In the genomic region with DNA sequence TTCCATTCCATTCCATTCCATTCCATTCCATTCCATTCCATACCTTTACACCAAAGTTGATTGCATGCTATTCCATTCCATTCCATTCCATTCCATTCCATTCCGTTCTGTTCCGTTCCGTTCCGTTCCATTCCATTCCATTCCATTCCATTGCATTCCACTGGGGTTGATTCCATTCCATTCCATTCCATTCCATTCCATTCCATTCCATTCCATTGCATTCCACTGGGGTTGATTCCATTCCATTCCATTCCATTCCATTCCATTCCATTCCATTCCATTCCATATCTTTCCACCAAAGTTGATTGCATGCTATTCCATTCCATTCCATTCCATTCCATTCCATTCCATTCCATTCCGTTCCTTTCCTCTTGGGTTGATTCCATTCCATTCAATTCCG, we compare ENCODE assay signal across 6 cellular contexts.
DNase-seq lines count a peak whose midpoint lies in the region; ATAC-seq, FAIRE-seq and TF ChIP-seq lines count a peak whose summit lies in the region.
"Not testable (repeated sequence)": the region's sequence is repeated elsewhere in the genome, so short reads cannot be mapped to it uniquely, and the experiment has no call there.

No MANE protein-coding gene starts in this region.

- not testable (repeated sequence) for H2BK15ac ChIP-seq in mesendoderm (replicated peaks; ENCODE audit: low read depth)

- CTCF ChIA-PET in endothelial cell of umbilical vein (lab: Charles Lee): not testable (repeated sequence)

- H2AK5ac ChIP-seq in mesendoderm (ENCODE audit: low read length): not testable (repeated sequence)

- not testable (repeated sequence) for H3K4ac ChIP-seq in mesendoderm (ENCODE audit: low read depth, low read length)

- dilution Hi-C loops in endothelial cell of umbilical vein (cut with MboI; ENCODE audit: extremely low pct_ligation_motif_present, low sequenced_read_pairs): not testable (repeated sequence)

- H2AFZ ChIP-seq in endothelial cell of umbilical vein (ENCODE audit: low read depth, low read length): not testable (repeated sequence)

- not testable (repeated sequence) for H3K79me1 ChIP-seq in mesendoderm (ENCODE audit: low read length)

- not testable (repeated sequence) for H4K5ac ChIP-seq in mesendoderm (ENCODE audit: low read length)

- TF ChIP-seq POLR2A in endothelial cell of umbilical vein (IDR thresholded peaks at IDR 0.05; ENCODE audit: low read depth, low read length): not testable (repeated sequence)

- H2BK5ac ChIP-seq in mesendoderm (ENCODE audit: low read length): not testable (repeated sequence)

- H3K4me1 ChIP-seq in endothelial cell of umbilical vein (ENCODE audit: control insufficient read depth, extremely low read depth, insufficient read depth, low read length); heart right ventricle; mesendoderm (ENCODE audit: control insufficient read depth, low read depth, low read length); psoas muscle; upper lobe of right lung: not testable (repeated sequence)

- H3K36me3 ChIP-seq in endothelial cell of umbilical vein (ENCODE audit: control insufficient read depth in 2 of 2, extremely low read depth in 1 of 2, insufficient read depth in 2 of 2, low read length in 2 of 2); heart right ventricle; mesendoderm (ENCODE audit: control insufficient read depth, insufficient read depth, low read length); psoas muscle (ENCODE audit: insufficient read depth in 1 of 2, low read depth in 1 of 2); upper lobe of right lung: not testable (repeated sequence)

- not testable (repeated sequence) for H3K4me3 ChIP-seq in endothelial cell of umbilical vein (replicated peaks in 1 of 3; ENCODE audit: insufficient read depth in 1 of 3, low read depth in 1 of 3, low read length in 3 of 3); heart right ventricle; mesendoderm (ENCODE audit: low read length); psoas muscle; upper lobe of right lung

- not testable (repeated sequence) for H3K79me2 ChIP-seq in endothelial cell of umbilical vein (ENCODE audit: control insufficient read depth, insufficient read depth, low read length); mesendoderm (ENCODE audit: control insufficient read depth, insufficient read depth, low read length)

- H3K9ac ChIP-seq in endothelial cell of umbilical vein (replicated peaks; ENCODE audit: extremely low read depth, insufficient read depth, low read length); mesendoderm (ENCODE audit: low read length): not testable (repeated sequence)

- not testable (repeated sequence) for TF ChIP-seq CTCF in endothelial cell of umbilical vein (IDR thresholded peaks at IDR 0.05; ENCODE audit: extremely low read depth in 1 of 2, insufficient read depth in 1 of 2, low read depth in 1 of 2, low read length in 2 of 2); heart right ventricle (IDR thresholded peaks at IDR 0.05); psoas muscle (IDR thresholded peaks at IDR 0.05); upper lobe of right lung (IDR thresholded peaks at IDR 0.05)

- not testable (repeated sequence) for H3K18ac ChIP-seq in mesendoderm (ENCODE audit: low read length)

- H3K4me2 ChIP-seq in endothelial cell of umbilical vein (ENCODE audit: insufficient read depth, low read length); mesendoderm (ENCODE audit: low read length): not testable (repeated sequence)

- FAIRE-seq in endothelial cell of umbilical vein (lab: Jason Lieb, UNC): not testable (repeated sequence)

- ATAC-seq in heart right ventricle: peak in 5 of 8 donors; percentile 25 to 67 (median 36)
- ATAC-seq in left lobe of liver: peak; percentile 23
- ATAC-seq in psoas muscle: peak; percentile 23 to 39 (median 32)
- peak; percentile 9 for ATAC-seq in upper lobe of right lung

- not testable (repeated sequence) for H3K27ac ChIP-seq in endothelial cell of umbilical vein (ENCODE audit: insufficient read depth, low read depth, low read length); heart right ventricle; mesendoderm (ENCODE audit: low read depth, low read length); psoas muscle; upper lobe of right lung

- intact Hi-C loops in endothelial cell of umbilical vein (cut with micrococcal nuclease); heart right ventricle (cut with DNase I); psoas muscle (cut with DNase I); upper lobe of right lung (cut with DNase I): not testable (repeated sequence)

- DNase-seq in endothelial cell of umbilical vein (ENCODE audit: low read depth, low spot score) (peak; percentile 50), mesendoderm (peak; percentile 20)
- not testable (repeated sequence) for DNase-seq in heart right ventricle; left lobe of liver (ENCODE audit: low spot score); psoas muscle; upper lobe of right lung

- H2BK120ac ChIP-seq in mesendoderm (ENCODE audit: low read depth, low read length): not testable (repeated sequence)

- not testable (repeated sequence) for BruUV-seq in endothelial cell of umbilical vein (replicated peaks; lab: Mats Ljungman, UMichigan)

- not testable (repeated sequence) for H3K27me3 ChIP-seq in endothelial cell of umbilical vein (ENCODE audit: control insufficient read depth in 2 of 2, insufficient read depth in 2 of 2, low read length in 2 of 2); heart right ventricle; mesendoderm (ENCODE audit: insufficient read depth, low read length, poor library complexity); psoas muscle (ENCODE audit: insufficient read depth in 3 of 3, low read length in 2 of 3); upper lobe of right lung

- not testable (repeated sequence) for H4K20me1 ChIP-seq in endothelial cell of umbilical vein (replicated peaks; ENCODE audit: control insufficient read depth, extremely low read depth, insufficient read depth, low read length)

- H3K23ac ChIP-seq in mesendoderm (ENCODE audit: low read length): not testable (repeated sequence)

- not testable (repeated sequence) for H3K56ac ChIP-seq in mesendoderm (ENCODE audit: low read length)

- 3 to 50% methylated on average over 4 to 5 of the region's 6 CpGs for WGBS in heart right ventricle, 2 donors
- WGBS in mesendoderm (ENCODE audit: extremely low coverage, insufficient coverage, low lambda C conversion rate): no CpG with 5 or more reads among the region's 6 CpGs
- 0 to 55% (median 49%) methylated on average over 4 to 6 of the region's 6 CpGs for WGBS in psoas muscle, 3 donors

- POLR2A ChIA-PET in endothelial cell of umbilical vein (lab: Charles Lee): not testable (repeated sequence)

- H4K8ac ChIP-seq in mesendoderm (ENCODE audit: low read depth, low read length): not testable (repeated sequence)

- H3K9me3 ChIP-seq in endothelial cell of umbilical vein (replicated peaks; ENCODE audit: control insufficient read depth, insufficient read depth, low read length); psoas muscle; upper lobe of right lung: not testable (repeated sequence)
- H3K9me3 ChIP-seq in heart right ventricle: peaks cover 0 to 17% (median 0%) of the 10 kb centered on the region in 11 donors

- not testable (repeated sequence) for H3K9me1 ChIP-seq in endothelial cell of umbilical vein (replicated peaks; ENCODE audit: control insufficient read depth, extremely low read depth, insufficient read depth, low read length)
